In genomic region chr1:20312310-20312709, GRCh38 we compare ENCODE assay signal across 18 cellular contexts.
"Had no signal": no experiment of that assay in that cellular context is flagged by ENCODE, and none has a peak within 500 bp of the region (broad histone marks: within the 10 kb centered on the region; RNA-seq: fewer than 3 reads in every experiment).

No MANE protein-coding gene starts in this region.

- H3K4me3 ChIP-seq: neural progenitor cell, ovary, pancreas, prostate gland, psoas muscle, right atrium auricular region, right lobe of liver, sigmoid colon, skin epidermis, smooth muscle cell, spleen had no signal

- ATAC-seq: naive thymus-derived CD8-positive, alpha-beta T cell; natural killer cell; natural killer cell treated with Interleukin-12 subunit alpha and Interleukin-12 subunit beta and Interleukin-15 and Interleukin-18, amount 100 ng/mL, for 72 hours; pancreas; psoas muscle; right cardiac atrium; right lobe of liver; sciatic nerve had no signal

- H3K4me1 ChIP-seq: neural progenitor cell, pancreas, prostate gland, psoas muscle, right lobe of liver, sigmoid colon, spleen had no signal

- H3K36me3 ChIP-seq: neural progenitor cell, neutrophil, ovary, pancreas, prostate gland, right atrium auricular region, right lobe of liver, sigmoid colon, spleen had no signal

- H3K27ac ChIP-seq: neural progenitor cell, neutrophil, ovary, pancreas, parathyroid adenoma, prostate gland, psoas muscle, right atrium auricular region, right lobe of liver, sigmoid colon, skin epidermis, spleen had no signal

- H3K9me3 ChIP-seq: neutrophil, ovary, pancreas, prostate gland, psoas muscle, right atrium auricular region, right lobe of liver, sigmoid colon, spleen had no signal
